1 cellular context compared by ENCODE assay signal in genomic region chr18:8974279-8974678, GRCh38.
TF ChIP-seq lines count a peak whose summit lies in the region.

No MANE protein-coding gene starts in this region.

TF ChIP-seq in GM23338, 12 proteins besides CTCF, POLR2A, EP300 and RAD21 (continued from another document):
- TF ChIP-seq, protein P1, sequence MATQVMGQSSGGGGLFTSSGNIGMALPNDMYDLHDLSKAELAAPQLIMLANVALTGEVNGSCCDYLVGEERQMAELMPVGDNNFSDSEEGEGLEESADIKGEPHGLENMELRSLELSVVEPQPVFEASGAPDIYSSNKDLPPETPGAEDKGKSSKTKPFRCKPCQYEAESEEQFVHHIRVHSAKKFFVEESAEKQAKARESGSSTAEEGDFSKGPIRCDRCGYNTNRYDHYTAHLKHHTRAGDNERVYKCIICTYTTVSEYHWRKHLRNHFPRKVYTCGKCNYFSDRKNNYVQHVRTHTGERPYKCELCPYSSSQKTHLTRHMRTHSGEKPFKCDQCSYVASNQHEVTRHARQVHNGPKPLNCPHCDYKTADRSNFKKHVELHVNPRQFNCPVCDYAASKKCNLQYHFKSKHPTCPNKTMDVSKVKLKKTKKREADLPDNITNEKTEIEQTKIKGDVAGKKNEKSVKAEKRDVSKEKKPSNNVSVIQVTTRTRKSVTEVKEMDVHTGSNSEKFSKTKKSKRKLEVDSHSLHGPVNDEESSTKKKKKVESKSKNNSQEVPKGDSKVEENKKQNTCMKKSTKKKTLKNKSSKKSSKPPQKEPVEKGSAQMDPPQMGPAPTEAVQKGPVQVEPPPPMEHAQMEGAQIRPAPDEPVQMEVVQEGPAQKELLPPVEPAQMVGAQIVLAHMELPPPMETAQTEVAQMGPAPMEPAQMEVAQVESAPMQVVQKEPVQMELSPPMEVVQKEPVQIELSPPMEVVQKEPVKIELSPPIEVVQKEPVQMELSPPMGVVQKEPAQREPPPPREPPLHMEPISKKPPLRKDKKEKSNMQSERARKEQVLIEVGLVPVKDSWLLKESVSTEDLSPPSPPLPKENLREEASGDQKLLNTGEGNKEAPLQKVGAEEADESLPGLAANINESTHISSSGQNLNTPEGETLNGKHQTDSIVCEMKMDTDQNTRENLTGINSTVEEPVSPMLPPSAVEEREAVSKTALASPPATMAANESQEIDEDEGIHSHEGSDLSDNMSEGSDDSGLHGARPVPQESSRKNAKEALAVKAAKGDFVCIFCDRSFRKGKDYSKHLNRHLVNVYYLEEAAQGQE (IDR thresholded peaks at IDR 0.05; ENCODE audit: unreplicated experiment), result no peak
- TF ChIP-seq ETS1 (IDR thresholded peaks at IDR 0.05) (no peak), POLR2AphosphoS5 (IDR thresholded peaks at IDR 0.05; ENCODE audit: low read depth) (no peak)
TF ChIP-seq in GM23338: peak in this region for 0.
